Comparison of ENCODE assay signal across 8 cellular contexts in genomic region chr4:68175562-68176155, GRCh38. TPM values are rescaled to one million over a fixed set of nuclear protein-coding genes. Genes with fewer than 3 reads are reported as not detected.
A peak's percentile ranks its signal among the peaks of the same experiment; 100 is the strongest.
DNase-seq lines count a peak whose midpoint lies in the region; ATAC-seq, FAIRE-seq and TF ChIP-seq lines count a peak whose summit lies in the region.

No MANE protein-coding gene starts in this region.

- ATAC-seq in activated CD8-positive, alpha-beta memory T cell treated with anti-CD3 and anti-CD28 coated beads, Interleukin-2, amount 10 ng/mL, durations not matched to agents 7 days and 5 days, result no peak
- ATAC-seq in GM21390 (IDR thresholded peaks at IDR 0.05; ENCODE audit: unreplicated experiment), result peak; percentile 75

- no peaks in the 10 kb centered on the region for H3K27me3 ChIP-seq in bronchial epithelial cell (ENCODE audit: control insufficient read depth, insufficient read depth, low read length)

- no peaks in the 10 kb centered on the region for H3K9me3 ChIP-seq in OCI-LY7 (ENCODE audit: low read length)

- H3K27me3 Mint-ChIP-seq in activated CD8-positive, alpha-beta memory T cell treated with anti-CD3 and anti-CD28 coated beads, Interleukin-2, amount 10 ng/mL, durations not matched to agents 7 days and 5 days, result peaks cover 5% of the 10 kb centered on the region

- H3K36me3 ChIP-seq in OCI-LY7 (ENCODE audit: insufficient read depth, low read length) (no peaks in the 10 kb centered on the region), bronchial epithelial cell (ENCODE audit: control insufficient read depth, insufficient read depth, low read length) (no peaks in the 10 kb centered on the region)

- POLR2A ChIA-PET in OCI-LY7 (lab: Charles Lee), result interaction anchor here (0.6 to 1.2 kb wide), 3 partner anchors 10 to 626 kb away, joined by 3 read pairs; no protein-coding TSS in a partner anchor

- intact Hi-C loops in OCI-LY7 (cut with micrococcal nuclease; ENCODE audit: unreplicated experiment), result loop anchor here (1.0 to 2.0 kb wide), 2 partner anchors 187 to 627 kb away; no protein-coding TSS in a partner anchor

- no peak overlapping the region for H3K4me2 ChIP-seq in OCI-LY7 (ENCODE audit: low read length)

- H3K36me3 Mint-ChIP-seq in activated CD8-positive, alpha-beta memory T cell treated with anti-CD3 and anti-CD28 coated beads, Interleukin-2, amount 10 ng/mL, durations not matched to agents 7 days and 5 days, result no peaks in the 10 kb centered on the region

- H3K9me2 ChIP-seq in OCI-LY7 (ENCODE audit: insufficient read depth, low read length), result no peaks in the 10 kb centered on the region

- H3K4me1 ChIP-seq in OCI-LY7 (ENCODE audit: insufficient read depth, low read length, poor library complexity, severe bottlenecking), result no peaks in the 10 kb centered on the region

- H4K20me1 ChIP-seq in OCI-LY7 (ENCODE audit: insufficient read depth, low read length), result no peaks in the 10 kb centered on the region

- TF ChIP-seq CTCF in OCI-LY7 (conservative IDR thresholded peaks at IDR 0.05; ENCODE audit: low read length) (peak; percentile 92), bronchial epithelial cell (IDR thresholded peaks at IDR 0.05; ENCODE audit: insufficient read depth, low read length, severe bottlenecking) (peak; percentile 47)

- FAIRE-seq in bronchial epithelial cell (lab: Jason Lieb, UNC), result no peak

- H3K4me3 Mint-ChIP-seq in activated CD8-positive, alpha-beta memory T cell treated with anti-CD3 and anti-CD28 coated beads, Interleukin-2, amount 10 ng/mL, durations not matched to agents 7 days and 5 days, result no peak overlapping the region

- CTCF ChIA-PET in activated CD8-positive, alpha-beta memory T cell treated with anti-CD3 and anti-CD28 coated beads, Interleukin-2, amount 10 ng/mL, durations not matched to agents 7 days and 5 days (lab: Charles Lee), result interaction anchor here (0.8 to 1.0 kb wide), 3 partner anchors 66 to 187 kb away, joined by 3 read pairs; no protein-coding TSS in a partner anchor
- CTCF ChIA-PET in OCI-LY7 (lab: Charles Lee; ENCODE audit: unreplicated experiment), result no interaction called here

- H3K4me1 Mint-ChIP-seq in activated CD8-positive, alpha-beta memory T cell treated with anti-CD3 and anti-CD28 coated beads, Interleukin-2, amount 10 ng/mL, durations not matched to agents 7 days and 5 days, result no peaks in the 10 kb centered on the region

- no peak overlapping the region for H2AFZ ChIP-seq in OCI-LY7 (ENCODE audit: low read length)

- no peaks in the 10 kb centered on the region for H3K79me2 ChIP-seq in OCI-LY7 (ENCODE audit: insufficient read depth, low read depth, low read length)

- H3K27ac ChIP-seq in OCI-LY7 (ENCODE audit: low read depth, low read length, poor library complexity, severe bottlenecking), result no peak overlapping the region

- no peak overlapping the region for H3K27ac Mint-ChIP-seq in activated CD8-positive, alpha-beta memory T cell treated with anti-CD3 and anti-CD28 coated beads, Interleukin-2, amount 10 ng/mL, durations not matched to agents 7 days and 5 days

- H3K4me3 ChIP-seq in Jurkat, Clone E6-1 (ENCODE audit: low read length), result no peak overlapping the region
- H3K4me3 ChIP-seq in OCI-LY7 (ENCODE audit: low read depth, low read length, poor library complexity, severe bottlenecking), result no peak overlapping the region
- no peak overlapping the region for H3K4me3 ChIP-seq in bronchial epithelial cell (ENCODE audit: low read depth, low read length)

- no TSS peak for BruUV-seq in OCI-LY7 (replicated peaks; lab: Mats Ljungman, UMichigan)

- no peaks in the 10 kb centered on the region for H3K9me3 Mint-ChIP-seq in activated CD8-positive, alpha-beta memory T cell treated with anti-CD3 and anti-CD28 coated beads, Interleukin-2, amount 10 ng/mL, durations not matched to agents 7 days and 5 days (ENCODE audit: low read depth)

- peak; percentile 47 for DNase-seq in activated CD8-positive, alpha-beta memory T cell treated with anti-CD3 and anti-CD28 coated beads, Interleukin-2, amount 10 ng/mL, durations not matched to agents 7 days and 5 days
- no peak for DNase-seq in activated CD8-positive, alpha-beta memory T cell treated with anti-CD3 and anti-CD28 coated beads, Interleukin-2, amount 50 U/mL, for 48 hours
- peak; percentile 55 for DNase-seq in Jurkat, Clone E6-1 (ENCODE audit: low read depth, low spot score)
- DNase-seq in OCI-LY7 (ENCODE audit: low spot score), result peak; percentile 64
- DNase-seq in bronchial epithelial cell (ENCODE audit: low read depth), result peak; percentile 65
- peak; percentile 60 to 67 for DNase-seq in lung microvascular endothelial cell (ENCODE audit: low read depth in 2 of 2)
- DNase-seq in mesenteric fat pad (ENCODE audit: low spot score), result no peak

RNA-seq across cellular contexts. Expression of gene TMPRSS11F, which starts 46.0 kb away (rescaled TPM):
- not detected for total RNA-seq in activated CD8-positive, alpha-beta memory T cell treated with anti-CD3 and anti-CD28 coated beads, Interleukin-2, amount 10 ng/mL, durations not matched to agents 7 days and 5 days
- not detected for polyA plus RNA-seq in Jurkat, Clone E6-1 (2012; ENCODE audit: insufficient read depth, insufficient read length)
- not detected in 2 replicates for total RNA-seq in OCI-LY7 (2014; rRNA removed; shearing (Covaris generic))
- total RNA-seq in OCI-LY7 (2022) (not detected in 2 replicates), bronchial epithelial cell (1.6 and 2.3 TPM in 2 replicates), lung microvascular endothelial cell (not detected in 2 replicates), mesenteric fat pad (not detected)

Comparison
In these comparisons a context has a peak if more than half of its experiments do, and no peak if none do; other contexts are left out.
1. DNase-seq: peak in activated CD8-positive, alpha-beta memory T cell treated with anti-CD3 and anti-CD28 coated beads, Interleukin-2, amount 10 ng/mL, durations not matched to agents 7 days and 5 days (single experiment), Jurkat, Clone E6-1 (single experiment), OCI-LY7 (single experiment), bronchial epithelial cell (single experiment) and lung microvascular endothelial cell (2 of 2); none in activated CD8-positive, alpha-beta memory T cell treated with anti-CD3 and anti-CD28 coated beads, Interleukin-2, amount 50 U/mL, for 48 hours (single experiment) and mesenteric fat pad (single experiment).